17 cellular contexts compared by ENCODE assay signal in genomic region chr2:30428827-30429461, GRCh38. TPM values are rescaled to one million over a fixed set of nuclear protein-coding genes. Genes with fewer than 3 reads are reported as not detected.
DNase-seq lines count a peak whose midpoint lies in the region; ATAC-seq and TF ChIP-seq lines count a peak whose summit lies in the region.
"Had no signal": no experiment of that assay in that cellular context is flagged by ENCODE, and none has a peak within 500 bp of the region (broad histone marks: within the 10 kb centered on the region; RNA-seq: fewer than 3 reads in every experiment).

No MANE protein-coding gene starts in this region.

- H3K27me3 ChIP-seq in CD8-positive, alpha-beta T cell (ENCODE audit: insufficient read depth, low read length), result no peaks in the 10 kb centered on the region
- H3K27me3 ChIP-seq: BLaER1 treated with 17β-estradiol and CSF1 and Interleukin-3, amounts not matched to agents 10 nM and 100 nM had no signal

- peaks cover 6% of the 10 kb centered on the region for H3K36me3 Mint-ChIP-seq in activated CD4-positive, alpha-beta T cell treated with anti-CD3 and anti-CD28 coated beads, Interleukin-2, amount 10 ng/mL, durations not matched to agents 24 days and 14 days (ENCODE audit: low read depth)
- no peaks in the 10 kb centered on the region for H3K36me3 Mint-ChIP-seq in CD8-positive, alpha-beta T cell
- no peaks in the 10 kb centered on the region for H3K36me3 Mint-ChIP-seq in activated naive CD8-positive, alpha-beta T cell
- H3K36me3 Mint-ChIP-seq in natural killer cell treated with Interleukin-12 subunit alpha and Interleukin-12 subunit beta and Interleukin-15 and Interleukin-18, amount 100 ng/mL, for 72 hours, result peaks cover 4% of the 10 kb centered on the region

- no peak for TF ChIP-seq CTCF in CD8-positive, alpha-beta T cell (IDR thresholded peaks at IDR 0.05)
- no peak for TF ChIP-seq CTCF in GM10266 (IDR thresholded peaks at IDR 0.05; ENCODE audit: control insufficient read depth, insufficient read depth, low read depth, missing control alignments)

- H3K4me1 ChIP-seq in CD8-positive, alpha-beta T cell (ENCODE audit: insufficient read depth, low read length), result peaks cover 39% of the 10 kb centered on the region

- no peak for DNase-seq in activated CD4-positive, alpha-beta T cell treated with anti-CD3 and anti-CD28 coated beads, Interleukin-2, amount 10 ng/mL, durations not matched to agents 24 days and 14 days
- DNase-seq in activated CD4-positive, alpha-beta T cell treated with anti-CD3 and anti-CD28 coated beads, Interleukin-2, amount 50 U/mL, for 1 hour, result no peak
- no peak for DNase-seq in CD8-positive, alpha-beta T cell
- DNase-seq in natural killer cell treated with Interleukin-12 subunit alpha and Interleukin-12 subunit beta and Interleukin-15 and Interleukin-18, amount 100 ng/mL, for 72 hours (ENCODE audit: low spot score), result no peak
- DNase-seq in GM10266 (ENCODE audit: extremely low spot score), result no peak
- DNase-seq: left ventricle myocardium superior; mucosa of descending colon; NCI-H1105 treated with DMSO at 0.1 percent for 48 hours; NK-92 treated with Interleukin-12 subunit alpha and Interleukin-12 subunit beta, amount 100 ng/mL, for 24 hours; substantia nigra; T-helper 9 cell had no signal

- ATAC-seq in CD8-positive, alpha-beta T cell, result no peak
- peak; percentile 70 to 81 for ATAC-seq in natural killer cell treated with Interleukin-12 subunit alpha and Interleukin-12 subunit beta and Interleukin-15 and Interleukin-18, amount 100 ng/mL, for 72 hours
- ATAC-seq in HG02885 (IDR thresholded peaks at IDR 0.05; ENCODE audit: poor library complexity, unreplicated experiment), result no peak
- ATAC-seq in HG02870 (IDR thresholded peaks at IDR 0.05; ENCODE audit: unreplicated experiment), result no peak
- ATAC-seq: A549, left ventricle myocardium superior, mucosa of descending colon had no signal

- H3K27ac ChIP-seq in CD8-positive, alpha-beta T cell (ENCODE audit: low read depth, low read length), result no peak overlapping the region
- H3K27ac ChIP-seq: A549; BLaER1 treated with 17β-estradiol and CSF1 and Interleukin-3, amounts not matched to agents 10 nM and 100 nM had no signal

- peaks cover 25% of the 10 kb centered on the region for H3K4me1 Mint-ChIP-seq in activated CD4-positive, alpha-beta T cell treated with anti-CD3 and anti-CD28 coated beads, Interleukin-2, amount 10 ng/mL, durations not matched to agents 24 days and 14 days
- H3K4me1 Mint-ChIP-seq in CD8-positive, alpha-beta T cell (ENCODE audit: low read depth), result peaks cover 35% of the 10 kb centered on the region
- peaks cover 47% of the 10 kb centered on the region for H3K4me1 Mint-ChIP-seq in activated naive CD8-positive, alpha-beta T cell (ENCODE audit: low read depth)
- H3K4me1 Mint-ChIP-seq in natural killer cell treated with Interleukin-12 subunit alpha and Interleukin-12 subunit beta and Interleukin-15 and Interleukin-18, amount 100 ng/mL, for 72 hours (ENCODE audit: low read depth in 2 of 2), result peaks cover 28 to 29% of the 10 kb centered on the region in 2 donors

- H3K36me3 ChIP-seq in CD8-positive, alpha-beta T cell (ENCODE audit: insufficient read depth, low read length), result no peaks in the 10 kb centered on the region
- H3K36me3 ChIP-seq: BLaER1 treated with 17β-estradiol and CSF1 and Interleukin-3, amounts not matched to agents 10 nM and 100 nM had no signal

- H3K4me3 Mint-ChIP-seq in activated CD4-positive, alpha-beta T cell treated with anti-CD3 and anti-CD28 coated beads, Interleukin-2, amount 10 ng/mL, durations not matched to agents 24 days and 14 days, result peak overlapping the region; percentile 39
- H3K4me3 Mint-ChIP-seq in CD8-positive, alpha-beta T cell, result peak overlapping the region; percentile 24
- H3K4me3 Mint-ChIP-seq in activated naive CD8-positive, alpha-beta T cell, result peak overlapping the region; percentile 51
- peak overlapping the region; percentile 48 for H3K4me3 Mint-ChIP-seq in natural killer cell treated with Interleukin-12 subunit alpha and Interleukin-12 subunit beta and Interleukin-15 and Interleukin-18, amount 100 ng/mL, for 72 hours

- no peaks in the 10 kb centered on the region for H3K27me3 Mint-ChIP-seq in activated CD4-positive, alpha-beta T cell treated with anti-CD3 and anti-CD28 coated beads, Interleukin-2, amount 10 ng/mL, durations not matched to agents 24 days and 14 days
- no peaks in the 10 kb centered on the region for H3K27me3 Mint-ChIP-seq in CD8-positive, alpha-beta T cell (ENCODE audit: low read depth)
- no peaks in the 10 kb centered on the region for H3K27me3 Mint-ChIP-seq in activated naive CD8-positive, alpha-beta T cell
- no peaks in the 10 kb centered on the region for H3K27me3 Mint-ChIP-seq in natural killer cell treated with Interleukin-12 subunit alpha and Interleukin-12 subunit beta and Interleukin-15 and Interleukin-18, amount 100 ng/mL, for 72 hours

- H3K4me3 ChIP-seq in CD8-positive, alpha-beta T cell (ENCODE audit: low read depth, low read length), result no peak overlapping the region
- H3K4me3 ChIP-seq: A549; BLaER1 treated with 17β-estradiol and CSF1 and Interleukin-3, amounts not matched to agents 10 nM and 100 nM; mucosa of descending colon; smooth muscle cell had no signal

- POLR2A ChIA-PET in CD8-positive, alpha-beta T cell (lab: Charles Lee), result interaction anchor here (0.8 to 1.2 kb wide), 3 partner anchors 197 to 226 kb away, joined by 3 read pairs; no protein-coding TSS in a partner anchor

- peaks cover 7% of the 10 kb centered on the region for H3K9me3 Mint-ChIP-seq in activated CD4-positive, alpha-beta T cell treated with anti-CD3 and anti-CD28 coated beads, Interleukin-2, amount 10 ng/mL, durations not matched to agents 24 days and 14 days
- no peaks in the 10 kb centered on the region for H3K9me3 Mint-ChIP-seq in CD8-positive, alpha-beta T cell
- H3K9me3 Mint-ChIP-seq in activated naive CD8-positive, alpha-beta T cell (ENCODE audit: low read depth), result no peaks in the 10 kb centered on the region
- H3K9me3 Mint-ChIP-seq in natural killer cell treated with Interleukin-12 subunit alpha and Interleukin-12 subunit beta and Interleukin-15 and Interleukin-18, amount 100 ng/mL, for 72 hours, result peaks cover 4% of the 10 kb centered on the region

- CTCF ChIA-PET in CD8-positive, alpha-beta T cell (lab: Charles Lee), result interaction anchor here (1.2 to 1.7 kb wide), 2 partner anchors 8 to 264 kb away, joined by 5 to 6 read pairs; no protein-coding TSS in a partner anchor

- no peaks in the 10 kb centered on the region for H3K9me3 ChIP-seq in CD8-positive, alpha-beta T cell (ENCODE audit: low read length)
- H3K9me3 ChIP-seq: A549; BLaER1 treated with 17β-estradiol and CSF1 and Interleukin-3, amounts not matched to agents 10 nM and 100 nM; mucosa of descending colon had no signal

- intact Hi-C loops in activated CD4-positive, alpha-beta T cell treated with anti-CD3 and anti-CD28 coated beads, Interleukin-2, amount 10 ng/mL, durations not matched to agents 24 days and 14 days (cut with micrococcal nuclease), result loop anchor here (1.0 to 10.0 kb wide), 2 partner anchors 17 to 276 kb away; no protein-coding TSS in a partner anchor
- intact Hi-C loops in CD8-positive, alpha-beta T cell (cut with DNase I, micrococcal nuclease), result no loop called here

- peak overlapping the region; percentile 78 for H3K27ac Mint-ChIP-seq in activated CD4-positive, alpha-beta T cell treated with anti-CD3 and anti-CD28 coated beads, Interleukin-2, amount 10 ng/mL, durations not matched to agents 24 days and 14 days
- H3K27ac Mint-ChIP-seq in CD8-positive, alpha-beta T cell, result peak overlapping the region; percentile 64
- peak overlapping the region; percentile 78 for H3K27ac Mint-ChIP-seq in activated naive CD8-positive, alpha-beta T cell
- H3K27ac Mint-ChIP-seq in natural killer cell treated with Interleukin-12 subunit alpha and Interleukin-12 subunit beta and Interleukin-15 and Interleukin-18, amount 100 ng/mL, for 72 hours, result peak overlapping the region; percentile 45 to 86

RNA-seq across cellular contexts. Expression of gene LCLAT1, which starts 18.1 kb away (rescaled TPM):
- total RNA-seq in activated CD4-positive, alpha-beta T cell treated with anti-CD3 and anti-CD28 coated beads, Interleukin-2, amount 10 ng/mL, durations not matched to agents 24 days and 14 days, result 31.4 and 34.7 TPM in 2 replicates
- total RNA-seq in CD8-positive, alpha-beta T cell, result 10 to 100 TPM; 11.3 to 12.1 TPM
- total RNA-seq in natural killer cell treated with Interleukin-12 subunit alpha and Interleukin-12 subunit beta and Interleukin-15 and Interleukin-18, amount 100 ng/mL, for 72 hours, result 10 to 100 TPM; 25.5 to 33.1 TPM

Comparison
In these comparisons a context has a peak if more than half of its experiments do, and no peak if none do; other contexts are left out.
1. ATAC-seq: peak in natural killer cell treated with Interleukin-12 subunit alpha and Interleukin-12 subunit beta and Interleukin-15 and Interleukin-18, amount 100 ng/mL, for 72 hours (2 of 2); none in CD8-positive, alpha-beta T cell (single experiment), HG02885 (single experiment) and HG02870 (single experiment).
2. Peak in every context shown above with its lines, with median percentiles within 50 percentile points of each other: H3K27ac Mint-ChIP-seq and H3K4me3 Mint-ChIP-seq.